In genomic region chr2:179440642-179441251, GRCh38 we compare ENCODE assay signal across 8 cellular contexts.
A peak's percentile ranks its signal among the peaks of the same experiment; 100 is the strongest.
DNase-seq lines count a peak whose midpoint lies in the region; ATAC-seq and TF ChIP-seq lines count a peak whose summit lies in the region.

No MANE protein-coding gene starts in this region.

- no peak overlapping the region for H3K4me3 ChIP-seq in breast epithelium

- H3K27ac ChIP-seq in breast epithelium, result no peak overlapping the region

- H3K36me3 Mint-ChIP-seq in naive B cell, result no peaks in the 10 kb centered on the region
- no peaks in the 10 kb centered on the region for H3K36me3 Mint-ChIP-seq in stimulated activated memory B cell treated with anti-CD40 and anti-IgM and Interleukin-4, amounts not matched to agents 10 μg/mL and 1 μg/mL and 100 μg/mL, for 72 hours

- no peak overlapping the region for H3K4me3 Mint-ChIP-seq in naive B cell
- H3K4me3 Mint-ChIP-seq in stimulated activated memory B cell treated with anti-CD40 and anti-IgM and Interleukin-4, amounts not matched to agents 10 μg/mL and 1 μg/mL and 100 μg/mL, for 72 hours, result no peak overlapping the region

- H3K27me3 ChIP-seq in breast epithelium, result no peaks in the 10 kb centered on the region

- no peaks in the 10 kb centered on the region for H3K9me3 Mint-ChIP-seq in naive B cell
- H3K9me3 Mint-ChIP-seq in stimulated activated memory B cell treated with anti-CD40 and anti-IgM and Interleukin-4, amounts not matched to agents 10 μg/mL and 1 μg/mL and 100 μg/mL, for 72 hours, result no peaks in the 10 kb centered on the region

- H3K9me3 ChIP-seq in breast epithelium, result no peaks in the 10 kb centered on the region

- intact Hi-C loops in breast epithelium (cut with DNase I; ENCODE audit: low total_unique reads), result no loop called here

- H3K27ac Mint-ChIP-seq in naive B cell, result no peak overlapping the region
- H3K27ac Mint-ChIP-seq in stimulated activated memory B cell treated with anti-CD40 and anti-IgM and Interleukin-4, amounts not matched to agents 10 μg/mL and 1 μg/mL and 100 μg/mL, for 72 hours, result no peak overlapping the region

- TF ChIP-seq POLR2A in breast epithelium (IDR thresholded peaks at IDR 0.05), result no peak

- H3K27me3 Mint-ChIP-seq in naive B cell, result peaks cover 25 to 39% (median 26%) of the 10 kb centered on the region in 3 donors
- peaks cover 25% of the 10 kb centered on the region for H3K27me3 Mint-ChIP-seq in stimulated activated memory B cell treated with anti-CD40 and anti-IgM and Interleukin-4, amounts not matched to agents 10 μg/mL and 1 μg/mL and 100 μg/mL, for 72 hours

- peak; percentile 48 for DNase-seq in DMS53 treated with DMSO at 0.1 percent for 48 hours (lab: John Stamatoyannopoulos, UW; ENCODE audit: unreplicated experiment)
- DNase-seq in NCI-H2029 (lab: John Stamatoyannopoulos, UW), result peak; percentile 31
- no peak for DNase-seq in breast epithelium (ENCODE audit: low spot score in 2 of 2)
- peak; percentile 40 for DNase-seq in naive B cell
- DNase-seq in ureter (ENCODE audit: low spot score), result no peak
- no peak for DNase-seq in stimulated activated CD8-positive, alpha-beta memory T cell treated with anti-CD3 and anti-CD28 coated beads, Interleukin-4, amount 100 ng/mL, for 48 hours

- H3K4me1 Mint-ChIP-seq in naive B cell, result no peaks in the 10 kb centered on the region
- H3K4me1 Mint-ChIP-seq in stimulated activated memory B cell treated with anti-CD40 and anti-IgM and Interleukin-4, amounts not matched to agents 10 μg/mL and 1 μg/mL and 100 μg/mL, for 72 hours, result no peaks in the 10 kb centered on the region

- H3K36me3 ChIP-seq in breast epithelium, result no peaks in the 10 kb centered on the region

- ATAC-seq in GM21526 (IDR thresholded peaks at IDR 0.05; ENCODE audit: low FRiP score, unreplicated experiment), result peak; percentile 75
- ATAC-seq in naive B cell (ENCODE audit: low read depth in 2 of 2), result peak; percentile 40 to 45
- no peak for ATAC-seq in stimulated activated memory B cell treated with anti-CD40 and anti-IgM and Interleukin-4, amounts not matched to agents 10 μg/mL and 1 μg/mL and 100 μg/mL, for 72 hours

- H3K4me1 ChIP-seq in breast epithelium, result no peaks in the 10 kb centered on the region

- peak in 2 of 3 donors; percentile 23 to 36 for TF ChIP-seq CTCF in breast epithelium (IDR thresholded peaks at IDR 0.05)

Comparison
In these comparisons a context has a peak if more than half of its experiments do, and no peak if none do; other contexts are left out.
1. DNase-seq: peak in DMS53 treated with DMSO at 0.1 percent for 48 hours (single experiment), NCI-H2029 (single experiment) and naive B cell (single experiment); none in breast epithelium (0 of 2), ureter (single experiment) and stimulated activated CD8-positive, alpha-beta memory T cell treated with anti-CD3 and anti-CD28 coated beads, Interleukin-4, amount 100 ng/mL, for 48 hours (single experiment).